In the genomic region with DNA sequence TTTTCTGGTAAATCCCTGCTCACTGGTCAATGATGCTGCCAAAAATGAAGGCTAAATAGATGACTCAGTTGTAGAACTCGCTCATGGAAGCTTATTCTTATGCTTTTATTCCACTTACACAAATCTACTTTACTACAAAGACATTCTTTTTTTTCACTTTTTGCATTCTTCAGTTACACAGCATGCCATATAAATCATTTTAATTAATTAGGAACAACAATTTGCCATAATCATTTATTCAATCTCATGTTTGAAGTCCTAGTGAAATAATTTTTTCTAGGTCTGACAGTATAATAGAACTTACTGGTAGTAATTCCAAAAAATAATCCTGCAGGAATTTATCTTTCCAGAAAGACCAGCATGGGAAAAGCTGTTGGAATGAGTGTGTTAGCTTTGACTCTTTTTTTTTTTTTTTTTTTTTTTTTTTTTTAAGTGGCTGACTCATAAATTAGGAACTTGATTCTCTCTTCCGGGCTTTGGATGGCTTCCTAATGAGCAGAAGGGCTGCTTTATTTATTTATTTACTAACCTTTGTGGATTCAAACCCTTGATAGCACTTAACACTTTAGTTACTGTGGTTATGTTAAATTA, we compare ENCODE assay signal across 8 cellular contexts.
DNase-seq lines count a peak whose midpoint lies in the region; ATAC-seq and TF ChIP-seq lines count a peak whose summit lies in the region.

No MANE protein-coding gene starts in this region.

- peak overlapping the region in 2 of 5 experiments; percentile 34 to 76 for H3K4me3 Mint-ChIP-seq in brain

- H3K4me3 ChIP-seq in kidney epithelial cell (ENCODE audit: low read depth, low read length), result no peak overlapping the region

- H3K36me3 ChIP-seq in kidney epithelial cell (ENCODE audit: control insufficient read depth, insufficient read depth, low read length), result no peaks in the 10 kb centered on the region

- H3K27me3 Mint-ChIP-seq in brain, result no peaks in the 10 kb centered on the region

- peak overlapping the region in 4 of 5 experiments; percentile 27 to 92 (median 54) for H3K27ac Mint-ChIP-seq in brain

- no peak for TF ChIP-seq CTCF in brain (conservative IDR thresholded peaks at IDR 0.05)
- no peak for TF ChIP-seq CTCF in kidney epithelial cell (IDR thresholded peaks at IDR 0.05; ENCODE audit: insufficient read depth, low read length, poor library complexity, severe bottlenecking)

- H3K9me3 Mint-ChIP-seq in brain, result peaks cover 0 to 2% (median 0%) of the 10 kb centered on the region in 5 experiments

- no peak for ATAC-seq in GM18868 (IDR thresholded peaks at IDR 0.05; ENCODE audit: unreplicated experiment)
- no peak for ATAC-seq in GM18519 (IDR thresholded peaks at IDR 0.05; ENCODE audit: low FRiP score, unreplicated experiment)

- DNase-seq in AG08396 (ENCODE audit: low spot score) (peak; percentile 61), LoVo (ENCODE audit: low spot score) (peak; percentile 81), kidney epithelial cell (ENCODE audit: low read depth) (peak; percentile 38), NOMO-1 treated with dmso at 0.1 percent for 144 hours (lab: John Stamatoyannopoulos, UW; ENCODE audit: unreplicated experiment) (no peak)
- DNase-seq in activated CD4-positive, CD25-positive, alpha-beta regulatory T cell treated with anti-CD3 and anti-CD28 coated beads, Interleukin-2, amount 50 U/mL, for 72 hours, result no peak

- H3K4me1 Mint-ChIP-seq in brain, result peaks cover 28% of the 10 kb centered on the region

- H3K36me3 Mint-ChIP-seq in brain, result no peaks in the 10 kb centered on the region

- H3K27me3 ChIP-seq in kidney epithelial cell (ENCODE audit: control insufficient read depth, insufficient read depth, low read length), result no peaks in the 10 kb centered on the region

Comparison
In these comparisons a context has a peak if more than half of its experiments do, and no peak if none do; other contexts are left out.
1. DNase-seq: peak in AG08396 (single experiment), LoVo (single experiment) and kidney epithelial cell (single experiment); none in NOMO-1 treated with dmso at 0.1 percent for 144 hours (single experiment) and activated CD4-positive, CD25-positive, alpha-beta regulatory T cell treated with anti-CD3 and anti-CD28 coated beads, Interleukin-2, amount 50 U/mL, for 72 hours (single experiment).